Comparison of ENCODE assay signal across 15 cellular contexts in the genomic region with DNA sequence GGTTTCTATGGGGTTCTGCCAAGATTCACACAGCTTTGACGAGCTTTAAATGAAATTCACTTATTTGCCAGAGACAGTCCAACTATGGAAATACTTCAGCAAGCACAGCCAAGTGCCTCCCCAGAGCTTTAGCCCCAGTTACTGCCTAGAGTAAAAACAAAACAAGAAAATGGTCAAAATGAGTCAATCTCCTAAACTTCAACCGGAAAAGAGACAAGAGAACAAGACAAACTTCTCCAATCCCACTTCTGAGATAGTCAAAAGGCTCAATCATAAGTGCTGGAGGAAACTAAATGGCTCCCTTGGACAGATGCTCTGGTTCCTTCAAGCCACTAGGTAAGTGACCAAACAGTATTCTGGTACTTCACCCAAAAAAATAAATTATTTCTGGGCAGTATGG.
DNase-seq lines count a peak whose midpoint lies in the region; ATAC-seq lines count a peak whose summit lies in the region.
"Had no signal": no experiment of that assay in that cellular context is flagged by ENCODE, and none has a peak within 500 bp of the region (broad histone marks: within the 10 kb centered on the region; RNA-seq: fewer than 3 reads in every experiment).

No MANE protein-coding gene starts in this region.

- 53% methylated on average over 2 of the region's 2 CpGs for WGBS in right cardiac atrium

- peak overlapping the region; percentile 5 for H3K4me3 ChIP-seq in right cardiac atrium (ENCODE audit: low read length)

- no peaks in the 10 kb centered on the region for H3K9me3 ChIP-seq in right cardiac atrium (ENCODE audit: control insufficient read depth, low read length)

- ATAC-seq in GM18907 (IDR thresholded peaks at IDR 0.05; ENCODE audit: unreplicated experiment) (peak; percentile 83), GM21723 (IDR thresholded peaks at IDR 0.05; ENCODE audit: unreplicated experiment) (peak; percentile 62), HG03342 (IDR thresholded peaks at IDR 0.05; ENCODE audit: unreplicated experiment) (peak; percentile 59), right cardiac atrium (peak; percentile 25 to 68)
- ATAC-seq: esophagus mucosa had no signal

- peak; percentile 45 to 80 (median 68) for DNase-seq in right cardiac atrium
- DNase-seq in stimulated activated CD4-positive, alpha-beta T cell treated with anti-CD3 and anti-CD28 coated beads, Interleukin-4, amount 100 ng/mL, for 1 hour = no peak
- DNase-seq in NCI-H1930 (lab: John Stamatoyannopoulos, UW) = no peak
- DNase-seq in NK-92 (lab: John Stamatoyannopoulos, UW; ENCODE audit: unreplicated experiment) = no peak
- DNase-seq in foreskin melanocyte = no peak
- DNase-seq: C1 segment of cervical spinal cord; GF-D8; NCI-H187; posterior cingulate gyrus; stimulated activated CD4-positive, alpha-beta T cell treated with anti-CD3 and anti-CD28 coated beads, Interleukin-2, amount 100 ng/mL, for 24 hours had no signal

- H3K27me3 ChIP-seq in right cardiac atrium (ENCODE audit: control insufficient read depth, insufficient read depth) = no peaks in the 10 kb centered on the region

- H3K4me1 ChIP-seq in right cardiac atrium (ENCODE audit: control insufficient read depth, insufficient read depth, low read length) = no peaks in the 10 kb centered on the region

- intact Hi-C loops in right cardiac atrium (cut with DNase I) = no loop called here

- no peak overlapping the region for H3K27ac ChIP-seq in right cardiac atrium (ENCODE audit: low read length)
- H3K27ac ChIP-seq: KMS-11 had no signal

Comparison
In these comparisons a context has a peak if more than half of its experiments do, and no peak if none do; other contexts are left out.
1. DNase-seq: peak in right cardiac atrium (3 of 3); none in stimulated activated CD4-positive, alpha-beta T cell treated with anti-CD3 and anti-CD28 coated beads, Interleukin-4, amount 100 ng/mL, for 1 hour (single experiment), NCI-H1930 (0 of 2), NK-92 (single experiment) and foreskin melanocyte (single experiment).
2. Peak in every context shown above with its lines, with median percentiles within 50 percentile points of each other: ATAC-seq.